In the genomic region with DNA sequence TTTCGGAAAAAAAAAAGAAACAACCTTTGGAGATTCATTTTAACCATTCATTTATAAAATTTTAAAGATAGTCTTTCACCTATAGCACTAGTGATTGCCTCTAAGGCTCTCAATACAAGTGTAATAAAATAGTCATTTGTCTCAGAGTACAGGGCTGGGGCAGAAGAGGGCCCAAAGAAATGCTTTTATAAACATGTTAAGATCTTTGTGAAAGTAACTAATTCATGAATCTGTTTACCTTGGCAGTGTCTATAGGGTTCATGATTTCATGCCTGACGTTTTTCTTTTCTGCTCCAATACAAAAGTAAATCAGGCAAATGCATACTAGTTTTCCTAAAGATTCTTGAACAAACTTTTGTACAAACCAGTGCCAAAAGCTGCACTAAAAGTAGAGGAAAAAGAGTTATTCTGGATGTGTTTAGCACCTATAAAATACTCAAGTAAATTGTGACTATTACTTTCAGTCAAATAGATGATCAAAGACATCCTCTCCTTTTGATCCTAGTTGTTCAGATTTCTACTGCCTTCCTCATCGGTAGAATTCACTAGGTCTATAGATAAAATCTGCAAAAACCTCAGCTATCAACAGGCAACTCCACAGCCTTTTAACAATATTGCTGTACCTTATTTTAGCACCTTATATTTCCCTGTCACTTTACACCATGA, we compare ENCODE assay signal across 22 cellular contexts.
DNase-seq lines count a peak whose midpoint lies in the region; ATAC-seq and TF ChIP-seq lines count a peak whose summit lies in the region.
"Had no signal": no experiment of that assay in that cellular context is flagged by ENCODE, and none has a peak within 500 bp of the region (broad histone marks: within the 10 kb centered on the region; RNA-seq: fewer than 3 reads in every experiment).

No MANE protein-coding gene starts in this region.

- intact Hi-C loops in HCT116 (cut with micrococcal nuclease) (no loop called here), transverse colon (cut with DNase I; ENCODE audit: low total_unique reads) (no loop called here)

- peak overlapping the region; percentile 7 for H3K9ac ChIP-seq in HCT116 (ENCODE audit: low read length)

- POLR2A ChIA-PET in HCT116 (lab: Charles Lee): no interaction called here

- H3K4me3 ChIP-seq in HCT116 (replicated peaks in 1 of 2; ENCODE audit: low read depth in 1 of 2, low read length in 2 of 2) (peak overlapping the region in 1 of 2 experiments; percentile 11; a peak in 2 of 4 replicates), hepatocyte (no peak overlapping the region), transverse colon (no peak overlapping the region)
- H3K4me3 ChIP-seq: thoracic aorta had no signal

- H3K36me3 ChIP-seq in HCT116 (ENCODE audit: control insufficient read depth in 1 of 2, insufficient read depth in 2 of 2, low read length in 2 of 2): no peaks in the 10 kb centered on the region
- no peaks in the 10 kb centered on the region for H3K36me3 ChIP-seq in hepatocyte (replicated peaks; ENCODE audit: insufficient read depth, low read depth)
- no peaks in the 10 kb centered on the region for H3K36me3 ChIP-seq in transverse colon
- H3K36me3 ChIP-seq: brain microvascular endothelial cell, thoracic aorta had no signal

- CTCF ChIA-PET in HCT116 (lab: Charles Lee): interaction anchor here (0.8 kb wide), 1 partner anchor 55 kb away, joined by 3 read pairs; no protein-coding TSS in a partner anchor

- no peaks in the 10 kb centered on the region for H3K27me3 ChIP-seq in HCT116 (ENCODE audit: insufficient read depth, low read length)
- no peaks in the 10 kb centered on the region for H3K27me3 ChIP-seq in hepatocyte
- H3K27me3 ChIP-seq in transverse colon: no peaks in the 10 kb centered on the region
- H3K27me3 ChIP-seq: brain microvascular endothelial cell had no signal

- H3K4me1 ChIP-seq in HCT116 (ENCODE audit: control insufficient read depth in 1 of 2, insufficient read depth in 2 of 2, low read length in 2 of 2): peaks cover 43 to 69% of the 10 kb centered on the region in 2 experiments
- peaks cover 11% of the 10 kb centered on the region for H3K4me1 ChIP-seq in hepatocyte (ENCODE audit: insufficient read depth)
- H3K4me1 ChIP-seq in transverse colon: peaks cover 0 to 25% (median 10%) of the 10 kb centered on the region in 4 donors
- H3K4me1 ChIP-seq: foreskin keratinocyte had no signal

- TF ChIP-seq POLR2A in HCT116 (IDR thresholded peaks at IDR 0.05; ENCODE audit: borderline replicate concordance, extremely low read depth, insufficient read depth, insufficient read length) (no peak), transverse colon (IDR thresholded peaks at IDR 0.05) (no peak)

- TF ChIP-seq CTCF in HCT116 (IDR thresholded peaks at IDR 0.05 in 2 of 3, conservative IDR thresholded peaks at IDR 0.05 in 1 of 3; ENCODE audit: borderline replicate concordance in 1 of 3, insufficient read depth in 1 of 3, low read depth in 2 of 3, low read length in 2 of 3): no peak
- no peak for TF ChIP-seq CTCF in VCaP (conservative IDR thresholded peaks at IDR 0.05)
- TF ChIP-seq CTCF in hepatocyte (IDR thresholded peaks at IDR 0.05; ENCODE audit: poor library complexity): no peak
- TF ChIP-seq CTCF in transverse colon (IDR thresholded peaks at IDR 0.05): no peak

- RAD21 ChIA-PET in HCT116 (lab: Charles Lee; ENCODE audit: low non-redundant PET in 1 of 2, low total read pairs in 2 of 2, uncharacterized antibody in 2 of 2, unreplicated experiment in 2 of 2): no interaction called here

- H3K9me2 ChIP-seq in HCT116 (ENCODE audit: insufficient read depth) (no peaks in the 10 kb centered on the region), hepatocyte (replicated peaks; ENCODE audit: insufficient read depth) (no peaks in the 10 kb centered on the region)

- no peaks in the 10 kb centered on the region for H4K20me1 ChIP-seq in HCT116 (ENCODE audit: insufficient read depth)
- H4K20me1 ChIP-seq in hepatocyte (ENCODE audit: insufficient read depth, poor library complexity, severe bottlenecking): no peaks in the 10 kb centered on the region

- no peaks in the 10 kb centered on the region for H3K9me3 ChIP-seq in HCT116 (ENCODE audit: control insufficient read depth in 1 of 2, insufficient read depth in 1 of 2, low read depth in 1 of 2, low read length in 2 of 2)
- H3K9me3 ChIP-seq in hepatocyte (ENCODE audit: low read depth): no peaks in the 10 kb centered on the region
- no peaks in the 10 kb centered on the region for H3K9me3 ChIP-seq in transverse colon
- H3K9me3 ChIP-seq: thoracic aorta had no signal

- ATAC-seq in HCT116: peak; percentile 57
- no peak for ATAC-seq in HG03442 (IDR thresholded peaks at IDR 0.05; ENCODE audit: unreplicated experiment)
- ATAC-seq: CD8-positive, alpha-beta T cell; sciatic nerve had no signal

- TF ChIP-seq RAD21 in HCT116 (IDR thresholded peaks at IDR 0.05; ENCODE audit: low read depth): no peak

- TF ChIP-seq EP300 in transverse colon (IDR thresholded peaks at IDR 0.05; ENCODE audit: low read depth): no peak

- no TSS peak for BruUV-seq in HCT116 (replicated peaks; lab: Mats Ljungman, UMichigan)

- no peak for DNase-seq in HCT116 (ENCODE audit: low read depth, low spot score)
- no peak for DNase-seq in hepatocyte (ENCODE audit: low spot score)
- no peak for DNase-seq in transverse colon
- DNase-seq in middle frontal gyrus (ENCODE audit: extremely low spot score, low spot score): no peak
- no peak for DNase-seq in medulla oblongata (ENCODE audit: extremely low spot score)
- DNase-seq: activated B cell treated with CpG ODN at 0.5 μM for 24 hours; activated naive CD8-positive, alpha-beta T cell treated with anti-CD3 and anti-CD28 coated beads, Interleukin-2, amount 10 ng/mL, durations not matched to agents 7 days and 5 days; brain microvascular endothelial cell; CD8-positive, alpha-beta T cell; effector memory CD4-positive, alpha-beta T cell; foreskin keratinocyte; GDM1; NCI-H1105 treated with DMSO at 0.1 percent for 48 hours; NCI-H2029 treated with DMSO at 0.1 percent for 48 hours; NCI-H226; NCI-H774; SHP77; stimulated activated naive CD4-positive, alpha-beta T cell treated with Interleukin-2 at 50 U/mL for 16 hours had no signal

- in situ Hi-C loops in transverse colon (cut with MboI; ENCODE audit: low pct_ligation_motif_present in 1 of 4, low pct_unique_long_range_greater_than_20kb in 1 of 4, low sequenced_read_pairs in 3 of 4): no loop called here

- 41% methylated on average over 3 of the region's 3 CpGs for WGBS in hepatocyte (ENCODE audit: low lambda C conversion rate, missing lambda C conversion rate)
- 27 to 44% methylated on average over 2 to 3 of the region's 3 CpGs for WGBS in transverse colon (ENCODE audit: low coverage in 1 of 2), 2 donors

- H3K79me2 ChIP-seq in HCT116 (ENCODE audit: insufficient read depth, low read length) (no peaks in the 10 kb centered on the region), hepatocyte (no peaks in the 10 kb centered on the region)

- H3K27ac ChIP-seq in HCT116 (ENCODE audit: low read depth, low read length) (peak overlapping the region; percentile 51), VCaP (peak overlapping the region; percentile 91), hepatocyte (peak overlapping the region; percentile 66), transverse colon (peak overlapping the region; percentile 80 to 91 (median 86))
- H3K27ac ChIP-seq: brain microvascular endothelial cell, foreskin keratinocyte, thoracic aorta had no signal

- H2AFZ ChIP-seq in HCT116 (ENCODE audit: low read depth, low read length, poor library complexity, severe bottlenecking): peak overlapping the region; percentile 50
- H2AFZ ChIP-seq in hepatocyte: no peak overlapping the region

- H3K4me2 ChIP-seq in HCT116 (ENCODE audit: low read length) (peak overlapping the region; percentile 61), hepatocyte (peak overlapping the region; percentile 40)

TF ChIP-seq in HCT116, 20 proteins besides CTCF, POLR2A, EP300 and RAD21 (continues in another document):
- TF ChIP-seq ZBTB33 (IDR thresholded peaks at IDR 0.05; ENCODE audit: extremely low read depth, insufficient replicate concordance, low read length): no peak
- TF ChIP-seq JUND (IDR thresholded peaks at IDR 0.05): no peak
- TF ChIP-seq POLR2AphosphoS5 (IDR thresholded peaks at IDR 0.05; ENCODE audit: low read depth, low read length): no peak
